In genomic region chr14:75559451-75560187, GRCh38 we compare ENCODE assay signal across 8 cellular contexts. TPM values are rescaled to one million over a fixed set of nuclear protein-coding genes. Genes with fewer than 3 reads are reported as not detected.
DNase-seq lines count a peak whose midpoint lies in the region; ATAC-seq and TF ChIP-seq lines count a peak whose summit lies in the region.

No MANE protein-coding gene starts in this region.

- H3K27me3 ChIP-seq in lung (ENCODE audit: control insufficient read depth, insufficient read depth): no peaks in the 10 kb centered on the region

- no peak overlapping the region for H3K27ac ChIP-seq in lung (ENCODE audit: low read depth in 1 of 2, low read length in 1 of 2)

- H3K36me3 ChIP-seq in lung (ENCODE audit: control insufficient read depth in 2 of 2, insufficient read depth in 2 of 2, low read length in 2 of 2): no peaks in the 10 kb centered on the region

- ATAC-seq in lung (ENCODE audit: insufficient read depth, low FRiP score): peak; percentile 58
- no peak for ATAC-seq in HG03095 (IDR thresholded peaks at IDR 0.05; ENCODE audit: unreplicated experiment)
- ATAC-seq in GM18519 (IDR thresholded peaks at IDR 0.05; ENCODE audit: low FRiP score, unreplicated experiment): no peak

- H3K4me3 ChIP-seq in lung: no peak overlapping the region

- no peak for TF ChIP-seq CTCF in lung (IDR thresholded peaks at IDR 0.05; ENCODE audit: control extremely low read depth, extremely low read depth)

- no peaks in the 10 kb centered on the region for H3K9me3 ChIP-seq in lung (ENCODE audit: control insufficient read depth in 2 of 2, insufficient read depth in 1 of 2, low read length in 1 of 2)

- peaks cover 0 to 6% of the 10 kb centered on the region in 2 donors for H3K4me1 ChIP-seq in lung (ENCODE audit: control insufficient read depth in 2 of 2, insufficient read depth in 2 of 2, low read length in 2 of 2)

- 80 to 81% methylated on average over 6 of the region's 6 CpGs for WGBS in lung, 2 donors

- DNase-seq in COLO668 (lab: John Stamatoyannopoulos, UW; ENCODE audit: unreplicated experiment) (peak; percentile 52), HS-5 (ENCODE audit: low read depth) (peak; percentile 20), activated T-cell treated with anti-CD3 and anti-CD28 coated beads for 4 hours (peak; percentile 24), lung (ENCODE audit: low spot score) (peak; percentile 73), NCI-H748 (lab: John Stamatoyannopoulos, UW; ENCODE audit: unreplicated experiment) (no peak), cortex of kidney (lab: John Stamatoyannopoulos, UW) (no peak)

RNA-seq across cellular contexts. Expression of gene FLVCR2, which starts 18.8 kb away (rescaled TPM):
- total RNA-seq in lung: 10 to 100 TPM in 1 of 2 donors, 1 to 10 TPM in 1; 9.6 to 31.4 TPM
- polyA plus RNA-seq in lung: 10 to 100 TPM in 1 of 2 donors, 1 to 10 TPM in 1; 4.7 to 37.6 TPM

RNA-seq across cellular contexts. Expression of gene BATF, which starts 37.4 kb away (rescaled TPM):
- 1 to 10 TPM; 7.4 to 8.2 TPM for total RNA-seq in lung
- 10 to 100 TPM; 15.2 to 74.3 TPM for polyA plus RNA-seq in lung

Comparison
In these comparisons a context has a peak if more than half of its experiments do, and no peak if none do; other contexts are left out.
1. DNase-seq: peak in COLO668 (single experiment), HS-5 (single experiment), activated T-cell treated with anti-CD3 and anti-CD28 coated beads for 4 hours (single experiment) and lung (single experiment); none in NCI-H748 (single experiment) and cortex of kidney (single experiment).